8 cellular contexts compared by ENCODE assay signal in genomic region chr11:61776561-61777075, GRCh38. TPM values are rescaled to one million over a fixed set of nuclear protein-coding genes. Genes with fewer than 3 reads are reported as not detected.
DNase-seq lines count a peak whose midpoint lies in the region; ATAC-seq, FAIRE-seq and TF ChIP-seq lines count a peak whose summit lies in the region.

No MANE protein-coding gene starts in this region.

- H3K27me3 ChIP-seq in Caco-2 (replicated peaks; ENCODE audit: control insufficient read depth, insufficient read depth, low read length) = no peaks in the 10 kb centered on the region

- peaks cover 85% of the 10 kb centered on the region for H3K36me3 Mint-ChIP-seq in Caco-2 (ENCODE audit: insufficient read depth, unreplicated experiment)

- CTCF ChIA-PET in Caco-2 (lab: Charles Lee) = interaction anchor here (1.6 to 2.3 kb wide), 2 partner anchors 11 to 20 kb away, joined by 6 to 7 read pairs; no protein-coding TSS in a partner anchor

- no peaks in the 10 kb centered on the region for H3K9me3 Mint-ChIP-seq in Caco-2 (ENCODE audit: unreplicated experiment)

- POLR2A ChIA-PET in Caco-2 (lab: Charles Lee) = no interaction called here

- H3K27me3 Mint-ChIP-seq in Caco-2 (ENCODE audit: insufficient read depth, unreplicated experiment) = no peaks in the 10 kb centered on the region

- no peak for TF ChIP-seq POLR2A in H54 (IDR thresholded peaks at IDR 0.05; ENCODE audit: low read depth, low read length)

- no peak overlapping the region for H3K27ac Mint-ChIP-seq in Caco-2 (ENCODE audit: unreplicated experiment)

- no peaks in the 10 kb centered on the region for H3K9me3 ChIP-seq in Caco-2

- no peak overlapping the region for H3K4me3 Mint-ChIP-seq in Caco-2 (ENCODE audit: unreplicated experiment)

- intact Hi-C loops in Caco-2 (cut with micrococcal nuclease; ENCODE audit: unreplicated experiment) (loop anchor here (1.0 kb wide), 2 partner anchors 22 to 29 kb away; no protein-coding TSS in a partner anchor), head of caudate nucleus (cut with DNase I) (no loop called here)

- peak; percentile 76 to 82 for TF ChIP-seq CTCF in Caco-2 (IDR thresholded peaks at IDR 0.05; ENCODE audit: insufficient read depth in 1 of 2, low read depth in 1 of 2, low read length in 1 of 2, severe bottlenecking in 1 of 2, unreplicated experiment in 1 of 2)
- peak; percentile 86 for TF ChIP-seq CTCF in retinal pigment epithelial cell (conservative IDR thresholded peaks at IDR 0.05; ENCODE audit: low read depth, low read length)

- peaks cover 7% of the 10 kb centered on the region; the same call in 1 of the 2 replicates for H3K4me1 ChIP-seq in Caco-2

- H3K4me3 ChIP-seq in Caco-2 (ENCODE audit: low read depth, low read length) = no peak overlapping the region
- H3K4me3 ChIP-seq in retinal pigment epithelial cell (ENCODE audit: low read length) = no peak overlapping the region

- no TSS peak for BruUV-seq in Caco-2 (replicated peaks; lab: Mats Ljungman, UMichigan)

- peaks cover 7% of the 10 kb centered on the region for H3K4me1 Mint-ChIP-seq in Caco-2 (ENCODE audit: low read depth, unreplicated experiment)

- DNase-seq in Caco-2 = peak; percentile 77 to 81
- DNase-seq in H54 (ENCODE audit: insufficient read length, low spot score) = peak; percentile 93
- peak; percentile 88 for DNase-seq in RPMI8226
- DNase-seq in activated naive CD4-positive, alpha-beta T cell treated with anti-CD3 and anti-CD28 coated beads, Interleukin-2, amount 50 U/mL, for 16 hours = peak; percentile 63
- peak in 41 of 42 donors; percentile 49 to 92 (median 76) for DNase-seq in head of caudate nucleus
- DNase-seq in retinal pigment epithelial cell (ENCODE audit: low read depth) = no peak
- no peak for DNase-seq in middle frontal gyrus (ENCODE audit: extremely low spot score, low spot score)

- FAIRE-seq in H54 (lab: Jason Lieb, UNC) = no peak

- peaks cover 6% of the 10 kb centered on the region for H3K36me3 ChIP-seq in Caco-2 (ENCODE audit: control insufficient read depth, insufficient read depth, low read length)

- no peak for ATAC-seq in HG03460 (IDR thresholded peaks at IDR 0.05; ENCODE audit: unreplicated experiment)

RNA-seq across cellular contexts. Expression of gene TMEM258, which starts 15.8 kb away (rescaled TPM):
- 190 and 197 TPM in 2 replicates for total RNA-seq in Caco-2 (2022)

RNA-seq across cellular contexts. Expression of gene FEN1, which starts 16.1 kb away (rescaled TPM):
- 83.4 and 86.1 TPM in 2 replicates for total RNA-seq in Caco-2 (2022)

RNA-seq across cellular contexts. Expression of gene MYRF, which starts 24.2 kb away (rescaled TPM):
- 165 and 169 TPM in 2 replicates for total RNA-seq in Caco-2 (2022)

RNA-seq across cellular contexts. Expression of gene FADS1, which starts 40.2 kb away (rescaled TPM):
- total RNA-seq in Caco-2 (2022) = 108 and 116 TPM in 2 replicates

RNA-seq across cellular contexts. Expression of gene FADS2, which starts 51.5 kb away (rescaled TPM):
- 30.6 and 36.3 TPM in 2 replicates for total RNA-seq in Caco-2 (2022)

Comparison
In these comparisons a context has a peak if more than half of its experiments do, and no peak if none do; other contexts are left out.
1. DNase-seq: peak in Caco-2 (2 of 2), H54 (single experiment), RPMI8226 (single experiment), activated naive CD4-positive, alpha-beta T cell treated with anti-CD3 and anti-CD28 coated beads, Interleukin-2, amount 50 U/mL, for 16 hours (single experiment) and head of caudate nucleus (41 of 42); none in retinal pigment epithelial cell (single experiment) and middle frontal gyrus (single experiment).